In genomic region chr22:28658448-28658847, GRCh38 we compare ENCODE assay signal across 1 cellular context.
TF ChIP-seq lines count a peak whose summit lies in the region.

No MANE protein-coding gene starts in this region.

TF ChIP-seq in HEK293, 187 proteins besides CTCF, POLR2A, EP300 and RAD21 (continued from another document):
- TF ChIP-seq HIC1 (tag by site-specific recombination; IDR thresholded peaks at IDR 0.05) = peak; percentile 57; the same call in 1 of the 2 replicates
- TF ChIP-seq ZNF701 (tag by site-specific recombination; IDR thresholded peaks at IDR 0.05) = no peak
- TF ChIP-seq ZNF292 (tag by site-specific recombination; IDR thresholded peaks at IDR 0.05; ENCODE audit: borderline replicate concordance, low read depth) = no peak
- no peak for TF ChIP-seq ZNF76 (tag by site-specific recombination; IDR thresholded peaks at IDR 0.05; ENCODE audit: borderline replicate concordance, low read depth)
- TF ChIP-seq, protein P1, sequence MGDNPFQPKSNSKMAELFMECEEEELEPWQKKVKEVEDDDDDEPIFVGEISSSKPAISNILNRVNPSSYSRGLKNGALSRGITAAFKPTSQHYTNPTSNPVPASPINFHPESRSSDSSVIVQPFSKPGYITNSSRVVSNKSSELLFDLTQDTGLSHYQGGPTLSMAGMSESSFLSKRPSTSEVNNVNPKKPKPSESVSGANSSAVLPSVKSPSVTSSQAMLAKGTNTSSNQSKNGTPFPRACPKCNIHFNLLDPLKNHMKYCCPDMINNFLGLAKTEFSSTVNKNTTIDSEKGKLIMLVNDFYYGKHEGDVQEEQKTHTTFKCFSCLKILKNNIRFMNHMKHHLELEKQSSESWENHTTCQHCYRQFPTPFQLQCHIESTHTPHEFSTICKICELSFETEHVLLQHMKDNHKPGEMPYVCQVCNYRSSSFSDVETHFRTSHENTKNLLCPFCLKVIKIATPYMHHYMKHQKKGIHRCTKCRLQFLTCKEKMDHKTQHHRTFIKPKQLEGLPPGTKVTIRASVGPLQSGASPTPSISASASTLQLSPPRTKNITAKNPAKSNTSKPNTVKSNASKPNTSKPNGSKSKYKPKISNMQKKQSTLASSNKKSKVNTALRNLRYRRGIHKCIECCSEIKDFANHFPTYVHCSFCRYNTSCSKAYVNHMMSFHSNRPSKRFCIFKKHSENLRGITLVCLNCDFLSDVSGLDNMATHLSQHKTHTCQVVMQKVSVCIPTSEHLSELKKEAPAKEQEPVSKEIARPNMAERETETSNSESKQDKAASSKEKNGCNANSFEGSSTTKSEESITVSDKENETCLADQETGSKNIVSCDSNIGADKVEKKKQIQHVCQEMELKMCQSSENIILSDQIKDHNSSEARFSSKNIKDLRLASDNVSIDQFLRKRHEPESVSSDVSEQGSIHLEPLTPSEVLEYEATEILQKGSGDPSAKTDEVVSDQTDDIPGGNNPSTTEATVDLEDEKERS (tag by site-specific recombination; IDR thresholded peaks at IDR 0.05) = no peak
- 0 out of 2 replicates have a peak, but pooled peaks have one; percentile 21 for TF ChIP-seq YY1 (tag by site-specific recombination; IDR thresholded peaks at IDR 0.05)
- no peak for TF ChIP-seq ZNF544 (tag by site-specific recombination; IDR thresholded peaks at IDR 0.05)
- TF ChIP-seq GFI1B (tag by site-specific recombination; IDR thresholded peaks at IDR 0.05) = no peak
- no peak for TF ChIP-seq ZNF114 (tag by site-specific recombination; IDR thresholded peaks at IDR 0.05)
- TF ChIP-seq ZNF560 (tag by site-specific recombination; IDR thresholded peaks at IDR 0.05; ENCODE audit: borderline replicate concordance) = no peak
- TF ChIP-seq BCL11A (tag by site-specific recombination; IDR thresholded peaks at IDR 0.05; ENCODE audit: low read depth) = 0 out of 2 replicates have a peak, but pooled peaks have one; percentile 62
- TF ChIP-seq KLF16 (tag by site-specific recombination; IDR thresholded peaks at IDR 0.05) = no peak
- TF ChIP-seq ZNF548 (tag by site-specific recombination; IDR thresholded peaks at IDR 0.05) = no peak
- no peak for TF ChIP-seq ZNF600 (tag by site-specific recombination; IDR thresholded peaks at IDR 0.05)
- TF ChIP-seq ZNF555 (tag by site-specific recombination; conservative IDR thresholded peaks at IDR 0.05) = no peak
- TF ChIP-seq ZNF654 (tag by site-specific recombination; IDR thresholded peaks at IDR 0.05; ENCODE audit: low read depth) = 0 out of 2 replicates have a peak, but pooled peaks have one; percentile 3
- 0 out of 2 replicates have a peak, but pooled peaks have one; percentile 57 for TF ChIP-seq BCL11B (tag by site-specific recombination; IDR thresholded peaks at IDR 0.05; ENCODE audit: low read depth)
- peak; percentile 53 for TF ChIP-seq ZBTB17 (tag by site-specific recombination; IDR thresholded peaks at IDR 0.05)
- TF ChIP-seq MZF1 (tag by site-specific recombination; IDR thresholded peaks at IDR 0.05; ENCODE audit: borderline replicate concordance) = peak; percentile 99
- peak; percentile 48; the same call in 1 of the 2 replicates for TF ChIP-seq ZEB2 (tag by site-specific recombination; IDR thresholded peaks at IDR 0.05)
- no peak for TF ChIP-seq ZNF214 (tag by site-specific recombination; IDR thresholded peaks at IDR 0.05; ENCODE audit: borderline replicate concordance)
- no peak for TF ChIP-seq ZNF202 (tag by site-specific recombination; IDR thresholded peaks at IDR 0.05; ENCODE audit: borderline replicate concordance)
- no peak for TF ChIP-seq ZNF629 (tag by site-specific recombination; IDR thresholded peaks at IDR 0.05)
- 0 out of 2 replicates have a peak, but pooled peaks have one; percentile 34 for TF ChIP-seq ZNF610 (tag by site-specific recombination; IDR thresholded peaks at IDR 0.05; ENCODE audit: borderline replicate concordance)
- TF ChIP-seq ZNF354C (tag by site-specific recombination; IDR thresholded peaks at IDR 0.05; ENCODE audit: borderline replicate concordance, low read depth) = no peak
- TF ChIP-seq ZNF169 (tag by site-specific recombination; IDR thresholded peaks at IDR 0.05) = no peak
